ENCODE assay signal across 8 cellular contexts in genomic region chr12:93591137-93591868, GRCh38. TPM values are rescaled to one million over a fixed set of nuclear protein-coding genes. Genes with fewer than 3 reads are reported as not detected.
DNase-seq lines count a peak whose midpoint lies in the region; ATAC-seq, FAIRE-seq and TF ChIP-seq lines count a peak whose summit lies in the region.

No MANE protein-coding gene starts in this region.

- H3K27ac ChIP-seq in adrenal gland (peak overlapping the region; percentile 84 to 94 (median 88)), heart left ventricle (peak overlapping the region; percentile 74 to 96 (median 88)), osteoblast (ENCODE audit: low read depth, low read length) (peak overlapping the region; percentile 96), SJCRH30 (no peak overlapping the region)

- H3K4me1 ChIP-seq in adrenal gland (replicated peaks in 1 of 2) (peaks cover 9 to 15% of the 10 kb centered on the region in 2 donors), heart left ventricle (peaks cover 0 to 48% (median 18%) of the 10 kb centered on the region in 12 donors), osteoblast (ENCODE audit: insufficient read depth, low read length) (peaks cover 23% of the 10 kb centered on the region), SJCRH30 (no peaks in the 10 kb centered on the region)

- no peak for FAIRE-seq in RCC 7860 (lab: Jason Lieb, UNC)

- H3K27me3 ChIP-seq in adrenal gland (no peaks in the 10 kb centered on the region), heart left ventricle (no peaks in the 10 kb centered on the region), osteoblast (ENCODE audit: insufficient read depth, low read length) (no peaks in the 10 kb centered on the region), SJCRH30 (no peaks in the 10 kb centered on the region; the same call in 1 of the 2 replicates)

- H3K4me3 ChIP-seq in adrenal gland (peak overlapping the region; percentile 22 to 61 (median 44)), heart left ventricle (peak overlapping the region; percentile 38 to 72 (median 59)), osteoblast (ENCODE audit: insufficient read depth, low read length) (peak overlapping the region; percentile 82), SJCRH30 (no peak overlapping the region)

- DNase-seq in COLO829 (ENCODE audit: low spot score) (peak; percentile 40), RCC 7860 (ENCODE audit: low spot score) (peak; percentile 59), adrenal gland (peak; percentile 85 to 95 (median 92)), heart left ventricle (peak; percentile 87 to 91 (median 89)), osteoblast (ENCODE audit: insufficient read length, low spot score, missing footprints) (peak; percentile 82), SJCRH30 (no peak)

- H3K36me3 ChIP-seq in adrenal gland (replicated peaks in 1 of 2) (no peaks in the 10 kb centered on the region), heart left ventricle (peaks cover 0 to 9% (median 0%) of the 10 kb centered on the region in 9 donors), osteoblast (ENCODE audit: insufficient read depth, low read length) (no peaks in the 10 kb centered on the region), SJCRH30 (no peaks in the 10 kb centered on the region)

- TF ChIP-seq POLR2A in adrenal gland (IDR thresholded peaks at IDR 0.05) (peak; percentile 87 to 97), heart left ventricle (IDR thresholded peaks at IDR 0.05) (peak in 1 of 2 donors; percentile 72)

- H4K20me1 ChIP-seq in osteoblast (ENCODE audit: insufficient read depth, low read length), result no peaks in the 10 kb centered on the region

- peak overlapping the region; percentile 91 for H2AFZ ChIP-seq in osteoblast (ENCODE audit: low read length)

- H3K79me2 ChIP-seq in osteoblast (ENCODE audit: insufficient read depth, low read length), result no peaks in the 10 kb centered on the region

- 0 to 1% (median 1%) methylated on average over 18 to 37 of the region's 37 CpGs for WGBS in adrenal gland, 4 donors
- 1 to 3% (median 2%) methylated on average over 33 to 37 of the region's 37 CpGs for WGBS in heart left ventricle, 4 donors

- H3K4me2 ChIP-seq in osteoblast (ENCODE audit: insufficient read depth, low read length), result peak overlapping the region; percentile 95

- ATAC-seq in GM19455 (IDR thresholded peaks at IDR 0.05; ENCODE audit: unreplicated experiment) (peak; percentile 75), HG03571 (IDR thresholded peaks at IDR 0.05; ENCODE audit: unreplicated experiment) (peak; percentile 77), heart left ventricle (peak; percentile 81 to 97 (median 94))

- TF ChIP-seq CTCF in adrenal gland (IDR thresholded peaks at IDR 0.05), result no peak
- TF ChIP-seq CTCF in heart left ventricle (IDR thresholded peaks at IDR 0.05), result no peak
- TF ChIP-seq CTCF in osteoblast (IDR thresholded peaks at IDR 0.05; ENCODE audit: extremely low read depth, low read depth, low read length), result no peak

- intact Hi-C loops in adrenal gland (cut with DNase I) (loop anchor here in 1 of 2 donors (5.0 kb wide), 1 partner anchor 151 kb away; no protein-coding TSS in a partner anchor), heart left ventricle (cut with DNase I) (loop anchor here in 8 of 10 donors (1.0 to 5.0 kb wide), 9 partner anchors 15 to 221 kb away; partner anchors contain the start of gene CRADD (in 6 of the 8))

- no peaks in the 10 kb centered on the region for H3K9me3 ChIP-seq in adrenal gland (replicated peaks in 1 of 3)
- H3K9me3 ChIP-seq in heart left ventricle, result no peaks in the 10 kb centered on the region
- H3K9me3 ChIP-seq in osteoblast (ENCODE audit: low read depth, low read length), result no peaks in the 10 kb centered on the region
- H3K9me3 ChIP-seq in SJCRH30 (replicated peaks), result no peaks in the 10 kb centered on the region

RNA-seq across cellular contexts. Expression of gene SOCS2, which starts 18.8 kb away (rescaled TPM):
- total RNA-seq in adrenal gland (10 to 100 TPM; 30.7 to 66.4 (median 48.1) TPM), heart left ventricle (10 to 100 TPM in 8 of 9 donors, 1 to 10 TPM in 1; 9.2 to 46.5 (median 19.2) TPM), osteoblast (32.6 and 40.7 TPM in 2 replicates)
- polyA plus RNA-seq in adrenal gland (10 to 100 TPM; 28.2 to 46.5 (median 29.4) TPM), heart left ventricle (10 to 100 TPM; 11.2 to 14.0 TPM)
- 13.3 and 16.6 TPM in 2 replicates for total RNA-seq in SJCRH30 (2014; rRNA removed; shearing (Covaris generic))

Comparison
In these comparisons a context has a peak if more than half of its experiments do, and no peak if none do; other contexts are left out.
1. DNase-seq: peak in COLO829 (single experiment), RCC 7860 (single experiment), adrenal gland (7 of 7), heart left ventricle (5 of 5) and osteoblast (single experiment); none in SJCRH30 (0 of 2).
2. Peak in every context shown above with its lines, with median percentiles within 50 percentile points of each other: ATAC-seq.